Comparison of ENCODE assay signal across 1 cellular context in the genomic region with DNA sequence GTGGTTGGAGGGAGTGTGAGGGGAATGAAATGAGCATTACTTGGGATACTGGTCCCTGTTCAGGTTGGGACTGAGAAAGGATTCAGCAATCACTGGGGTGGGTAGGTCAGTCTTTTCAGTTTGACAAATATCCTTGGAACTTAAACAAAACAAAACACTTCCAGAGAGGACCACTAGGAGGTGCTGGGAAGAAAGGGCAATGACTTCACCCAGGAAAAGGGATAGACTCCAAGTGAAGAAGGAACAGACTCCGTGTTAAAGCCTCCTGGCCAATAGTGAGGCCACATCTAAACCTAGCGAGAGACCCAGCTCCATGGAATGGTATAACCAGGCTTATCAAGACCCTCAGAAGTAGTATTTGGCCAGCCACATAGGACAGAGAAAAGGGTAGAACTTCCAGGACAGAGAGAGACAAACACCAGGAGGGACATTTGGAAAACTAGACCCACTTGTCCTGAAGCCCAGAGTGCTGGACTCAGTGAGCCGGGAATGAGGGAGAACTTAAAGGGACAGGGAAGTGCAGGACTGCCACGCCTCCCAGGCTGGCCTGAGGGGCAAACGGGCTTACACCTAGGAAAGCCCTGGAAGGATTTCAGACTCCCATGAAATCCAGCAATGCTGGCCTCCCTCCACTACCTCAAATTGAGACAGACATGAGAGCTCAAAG.
TF ChIP-seq lines count a peak whose summit lies in the region.

No MANE protein-coding gene starts in this region.

TF ChIP-seq in GM12878, 131 proteins besides CTCF, POLR2A, EP300 and RAD21:
- TF ChIP-seq EGR1 (IDR thresholded peaks at IDR 0.05; ENCODE audit: borderline replicate concordance in 1 of 2, low read depth in 2 of 2, low read length in 2 of 2) (no peak), SMC3 (IDR thresholded peaks at IDR 0.05; ENCODE audit: borderline replicate concordance, low read length) (peak; percentile 69; the same call in 1 of the 2 replicates)
- TF ChIP-seq, protein P1, sequence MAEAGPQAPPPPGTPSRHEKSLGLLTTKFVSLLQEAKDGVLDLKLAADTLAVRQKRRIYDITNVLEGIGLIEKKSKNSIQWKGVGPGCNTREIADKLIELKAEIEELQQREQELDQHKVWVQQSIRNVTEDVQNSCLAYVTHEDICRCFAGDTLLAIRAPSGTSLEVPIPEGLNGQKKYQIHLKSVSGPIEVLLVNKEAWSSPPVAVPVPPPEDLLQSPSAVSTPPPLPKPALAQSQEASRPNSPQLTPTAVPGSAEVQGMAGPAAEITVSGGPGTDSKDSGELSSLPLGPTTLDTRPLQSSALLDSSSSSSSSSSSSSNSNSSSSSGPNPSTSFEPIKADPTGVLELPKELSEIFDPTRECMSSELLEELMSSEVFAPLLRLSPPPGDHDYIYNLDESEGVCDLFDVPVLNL (IDR thresholded peaks at IDR 0.05; ENCODE audit: low read depth, low read length), result no peak
